9 cellular contexts compared by ENCODE assay signal in the genomic region with DNA sequence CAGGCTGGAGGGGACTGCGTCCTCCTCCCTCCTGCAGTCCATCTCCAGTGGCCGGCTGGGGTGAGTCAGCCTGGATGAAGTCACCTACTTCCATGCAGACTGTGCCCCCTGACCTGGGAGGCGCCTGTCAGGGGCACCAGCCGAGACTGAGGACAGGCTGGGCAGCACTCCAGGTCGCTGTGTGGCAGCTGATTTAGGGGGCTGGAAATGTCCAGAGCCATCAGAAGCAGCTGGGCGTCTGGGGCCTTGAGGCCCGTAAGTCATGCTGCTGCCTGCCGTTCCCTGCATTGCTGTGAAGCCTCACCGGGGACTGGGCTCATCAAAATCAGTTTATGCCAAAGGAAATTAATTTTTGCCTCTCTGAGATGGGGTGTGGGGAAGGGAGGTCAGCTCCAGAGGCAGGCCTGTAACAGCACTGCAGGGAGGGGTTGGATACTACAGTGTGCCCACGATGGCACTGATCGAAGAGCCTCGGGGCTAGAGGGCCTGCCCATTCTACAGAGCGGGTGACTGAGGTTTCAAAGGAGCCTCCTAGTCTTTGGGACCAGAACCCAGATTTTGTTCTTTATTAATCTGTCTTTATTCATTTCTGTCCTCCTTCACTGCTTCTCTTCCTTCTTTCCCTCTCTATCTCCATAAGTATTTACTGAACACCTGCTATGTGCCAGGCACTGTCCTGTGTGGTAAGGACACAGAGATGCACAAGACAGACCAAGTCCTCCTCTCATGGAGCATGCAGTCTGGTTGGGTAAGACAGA.
DNase-seq lines count a peak whose midpoint lies in the region; ATAC-seq, FAIRE-seq and TF ChIP-seq lines count a peak whose summit lies in the region.
"Had no signal": no experiment of that assay in that cellular context is flagged by ENCODE, and none has a peak within 500 bp of the region (broad histone marks: within the 10 kb centered on the region; RNA-seq: fewer than 3 reads in every experiment).

No MANE protein-coding gene starts in this region.

- no peaks in the 10 kb centered on the region for H3K4me1 Mint-ChIP-seq in endothelial cell (ENCODE audit: unreplicated experiment)

- peaks cover 3% of the 10 kb centered on the region for H3K36me3 Mint-ChIP-seq in endothelial cell (ENCODE audit: low read depth, unreplicated experiment)

- H4K20me1 ChIP-seq in HCT116 (ENCODE audit: insufficient read depth), result no peaks in the 10 kb centered on the region
- no peaks in the 10 kb centered on the region for H4K20me1 ChIP-seq in K562 (replicated peaks; ENCODE audit: control insufficient read depth, insufficient read depth, low read length)
- H4K20me1 ChIP-seq in smooth muscle cell (ENCODE audit: low read depth), result no peaks in the 10 kb centered on the region

- no peak for TF ChIP-seq CTCF in HCT116 (IDR thresholded peaks at IDR 0.05 in 2 of 3, conservative IDR thresholded peaks at IDR 0.05 in 1 of 3; ENCODE audit: borderline replicate concordance in 1 of 3, insufficient read depth in 1 of 3, low read depth in 2 of 3, low read length in 2 of 3)
- TF ChIP-seq CTCF in K562 (IDR thresholded peaks at IDR 0.05 in 2 of 3, conservative IDR thresholded peaks at IDR 0.05 in 1 of 3; ENCODE audit: insufficient read depth in 2 of 3, low read depth in 1 of 3, low read length in 3 of 3), result no peak
- TF ChIP-seq CTCF in smooth muscle cell (IDR thresholded peaks at IDR 0.05; ENCODE audit: borderline replicate concordance, insufficient read depth, poor library complexity, severe bottlenecking), result no peak
- no peak for TF ChIP-seq CTCF in endothelial cell (IDR thresholded peaks at IDR 0.05; ENCODE audit: unreplicated experiment)

- no peaks in the 10 kb centered on the region for H3K9me1 ChIP-seq in K562 (ENCODE audit: control insufficient read depth, insufficient read depth, low read length)

- H3K9ac ChIP-seq in HCT116 (ENCODE audit: low read length) (no peak overlapping the region), K562 (ENCODE audit: insufficient read depth in 1 of 2, low read depth in 2 of 2, low read length in 2 of 2) (peak overlapping the region in 1 of 2 experiments; percentile 18; a peak in 2 of 4 replicates), smooth muscle cell (ENCODE audit: low read depth) (no peak overlapping the region)

- no peak for TF ChIP-seq POLR2A in HCT116 (IDR thresholded peaks at IDR 0.05; ENCODE audit: borderline replicate concordance, extremely low read depth, insufficient read depth, insufficient read length)
- TF ChIP-seq POLR2A in K562 (conservative IDR thresholded peaks at IDR 0.05), result no peak

- no peaks in the 10 kb centered on the region for H3K9me2 ChIP-seq in HCT116 (ENCODE audit: insufficient read depth)

- no peak overlapping the region for H3K4me3 ChIP-seq in HCT116 (replicated peaks in 1 of 2; ENCODE audit: low read depth in 1 of 2, low read length in 2 of 2)
- no peak overlapping the region for H3K4me3 ChIP-seq in K562
- H3K4me3 ChIP-seq in smooth muscle cell, result no peak overlapping the region

- no peaks in the 10 kb centered on the region for H3K9me3 Mint-ChIP-seq in endothelial cell (ENCODE audit: unreplicated experiment)

- H3F3A ChIP-seq in smooth muscle cell (ENCODE audit: low read depth), result no peaks in the 10 kb centered on the region

- H2AFZ ChIP-seq in HCT116 (ENCODE audit: low read depth, low read length, poor library complexity, severe bottlenecking) (no peak overlapping the region), K562 (ENCODE audit: low read depth, low read length) (no peak overlapping the region), smooth muscle cell (ENCODE audit: low read depth) (no peak overlapping the region)

- TF ChIP-seq EP300 in K562 (IDR thresholded peaks at IDR 0.05; ENCODE audit: low read length), result no peak

- no peak for TF ChIP-seq RAD21 in HCT116 (IDR thresholded peaks at IDR 0.05; ENCODE audit: low read depth)
- TF ChIP-seq RAD21 in K562 (CRISPR knock-in tag; conservative IDR thresholded peaks at IDR 0.05 in 1 of 2, IDR thresholded peaks at IDR 0.05 in 1 of 2), result no peak

- no peaks in the 10 kb centered on the region for H3K27me3 ChIP-seq in HCT116 (ENCODE audit: insufficient read depth, low read length)
- no peaks in the 10 kb centered on the region; a peak in 1 of 5 replicates for H3K27me3 ChIP-seq in K562 (ENCODE audit: control insufficient read depth in 2 of 2, insufficient read depth in 2 of 2, low read length in 2 of 2)
- H3K27me3 ChIP-seq in smooth muscle cell (ENCODE audit: low read depth), result no peaks in the 10 kb centered on the region

- H3K79me2 ChIP-seq in HCT116 (ENCODE audit: insufficient read depth, low read length) (no peaks in the 10 kb centered on the region), K562 (ENCODE audit: control insufficient read depth, insufficient read depth, low read length) (no peaks in the 10 kb centered on the region), smooth muscle cell (ENCODE audit: low read depth) (no peaks in the 10 kb centered on the region)

- no peak for DNase-seq in HCT116 (ENCODE audit: low read depth, low spot score)
- DNase-seq in K562 (ENCODE audit: extremely low read depth in 1 of 4, low spot score in 3 of 4), result peak in 3 of 4 experiments; percentile 37 to 41 (median 41)
- DNase-seq in iPS-NIHi11 (ENCODE audit: low spot score), result peak; percentile 59
- peak; percentile 43 for DNase-seq in smooth muscle cell (lab: John Stamatoyannopoulos, UW; ENCODE audit: unreplicated experiment)
- DNase-seq in endothelial cell (ENCODE audit: low spot score), result no peak
- DNase-seq in NCI-H345 treated with DMSO at 0.1 percent for 48 hours (lab: John Stamatoyannopoulos, UW; ENCODE audit: unreplicated experiment), result no peak
- DNase-seq: GDM1 had no signal

- POLR2A ChIA-PET in HCT116 (lab: Charles Lee), result no interaction called here
- POLR2A ChIA-PET in K562 (lab: Yijun Ruan, JAX), result no interaction called here

- no peak overlapping the region for H3K27ac ChIP-seq in HCT116 (ENCODE audit: low read depth, low read length)
- no peak overlapping the region for H3K27ac ChIP-seq in K562 (ENCODE audit: extremely low read depth, low read depth, low read length)
- peak overlapping the region; percentile 53 for H3K27ac ChIP-seq in smooth muscle cell (ENCODE audit: low read depth)

- H3K27me3 Mint-ChIP-seq in endothelial cell (ENCODE audit: unreplicated experiment), result no peaks in the 10 kb centered on the region

- peaks cover 12 to 14% of the 10 kb centered on the region in 2 experiments for H3K4me1 ChIP-seq in HCT116 (ENCODE audit: control insufficient read depth in 1 of 2, insufficient read depth in 2 of 2, low read length in 2 of 2)
- H3K4me1 ChIP-seq in K562 (replicated peaks in 1 of 2; ENCODE audit: control insufficient read depth in 2 of 2, insufficient read depth in 2 of 2, low read length in 2 of 2), result peaks cover 3 to 8% of the 10 kb centered on the region in 2 experiments; a peak in 3 of 5 replicates
- H3K4me1 ChIP-seq in smooth muscle cell (ENCODE audit: low read depth), result peaks cover 6% of the 10 kb centered on the region

- ATAC-seq in HCT116 (peak; percentile 84), K562 (peak; percentile 70), GM21825 (IDR thresholded peaks at IDR 0.05; ENCODE audit: unreplicated experiment) (no peak), HG03521 (IDR thresholded peaks at IDR 0.05; ENCODE audit: unreplicated experiment) (no peak)

- FAIRE-seq in K562 (lab: Jason Lieb, UNC), result no peak

- RAD21 ChIA-PET in HCT116 (lab: Charles Lee; ENCODE audit: low non-redundant PET in 1 of 2, low total read pairs in 2 of 2, uncharacterized antibody in 2 of 2, unreplicated experiment in 2 of 2), result no interaction called here

- BruUV-seq in HCT116 (replicated peaks; lab: Mats Ljungman, UMichigan), result no TSS peak
- BruUV-seq in K562 (replicated peaks; lab: Mats Ljungman, UMichigan), result no TSS peak

- H3K4me2 ChIP-seq in HCT116 (ENCODE audit: low read length) (peak overlapping the region; percentile 53), K562 (ENCODE audit: insufficient read depth, low read length) (no peak overlapping the region), smooth muscle cell (peak overlapping the region; percentile 71)

- no peak overlapping the region for H3K27ac Mint-ChIP-seq in endothelial cell (ENCODE audit: unreplicated experiment)

- no peak overlapping the region for H3K4me3 Mint-ChIP-seq in endothelial cell (ENCODE audit: unreplicated experiment)

- H3K36me3 ChIP-seq in HCT116 (ENCODE audit: control insufficient read depth in 1 of 2, insufficient read depth in 2 of 2, low read length in 2 of 2) (no peaks in the 10 kb centered on the region), K562 (ENCODE audit: control insufficient read depth, insufficient read depth, low read length) (no peaks in the 10 kb centered on the region), smooth muscle cell (ENCODE audit: low read depth) (no peaks in the 10 kb centered on the region)

- WGBS in K562 (ENCODE audit: insufficient coverage, low coverage, missing lambda C conversion rate), result 45% methylated on average over 10 of the region's 13 CpGs
- 39% methylated on average over 13 of the region's 13 CpGs for WGBS in smooth muscle cell (ENCODE audit: low lambda C conversion rate)

- H3K9me3 ChIP-seq in HCT116 (ENCODE audit: control insufficient read depth in 1 of 2, insufficient read depth in 1 of 2, low read depth in 1 of 2, low read length in 2 of 2) (no peaks in the 10 kb centered on the region), K562 (replicated peaks; ENCODE audit: control insufficient read depth, insufficient read depth, low read depth, low read length) (no peaks in the 10 kb centered on the region), smooth muscle cell (replicated peaks; ENCODE audit: low read depth) (no peaks in the 10 kb centered on the region)

- in situ Hi-C loops in K562 (cut with MboI), result no loop called here

- CTCF ChIA-PET in HCT116 (lab: Charles Lee) (no interaction called here), K562 (lab: Yijun Ruan, JAX; ENCODE audit: low intra/inter-chr PET ratio) (no interaction called here)

- intact Hi-C loops in HCT116 (cut with micrococcal nuclease) (no loop called here), K562 (cut with micrococcal nuclease) (no loop called here)

TF ChIP-seq in HCT116, 20 proteins besides CTCF, POLR2A, EP300 and RAD21:
- TF ChIP-seq CBX3 (IDR thresholded peaks at IDR 0.05; ENCODE audit: low read depth) (0 out of 2 replicates have a peak, but pooled peaks have one; percentile 8), EZH2phosphoT487 (IDR thresholded peaks at IDR 0.05; ENCODE audit: borderline replicate concordance) (no peak), FOSL1 (IDR thresholded peaks at IDR 0.05; ENCODE audit: low read depth) (peak; percentile 60; the same call in 1 of the 2 replicates), POLR2AphosphoS5 (IDR thresholded peaks at IDR 0.05; ENCODE audit: low read depth, low read length) (no peak), SRF (IDR thresholded peaks at IDR 0.05; ENCODE audit: low read depth) (no peak)

TF ChIP-seq in K562, 482 proteins besides CTCF, POLR2A, EP300 and RAD21 (continues in another document):
- 0 out of 2 replicates have a peak, but pooled peaks have one; percentile 27 for TF ChIP-seq SMARCE1 (IDR thresholded peaks at IDR 0.05)

Comparison
In these comparisons a context has a peak if more than half of its experiments do, and no peak if none do; other contexts are left out.
1. ATAC-seq: peak in HCT116 (single experiment) and K562 (single experiment); none in GM21825 (single experiment) and HG03521 (single experiment).
2. DNase-seq: peak in K562 (3 of 4), iPS-NIHi11 (single experiment) and smooth muscle cell (single experiment); none in HCT116 (single experiment), endothelial cell (single experiment) and NCI-H345 treated with DMSO at 0.1 percent for 48 hours (single experiment).